4 cellular contexts compared by ENCODE assay signal in the genomic region with DNA sequence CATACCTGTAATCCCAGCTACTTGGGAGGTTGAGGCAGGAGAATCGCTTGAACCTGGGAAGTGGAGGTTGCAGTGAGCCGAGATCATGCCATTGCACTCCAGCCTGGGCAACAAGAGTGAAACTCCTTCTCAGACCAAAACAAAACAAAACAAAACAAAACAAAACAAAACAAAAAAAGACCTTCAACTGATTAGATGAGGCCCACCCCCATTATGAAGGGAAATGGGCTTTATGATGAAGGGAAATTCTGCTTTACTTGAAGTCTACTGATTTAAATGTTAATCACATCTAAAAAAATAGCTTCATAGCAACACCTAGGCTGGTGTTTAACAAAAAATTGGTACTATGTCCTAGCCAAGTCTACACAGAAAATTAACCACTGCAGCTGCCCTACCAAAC. TPM values are rescaled to one million over a fixed set of nuclear protein-coding genes. Genes with fewer than 3 reads are reported as not detected.
"Had no signal": no experiment of that assay in that cellular context is flagged by ENCODE, and none has a peak within 500 bp of the region (broad histone marks: within the 10 kb centered on the region; RNA-seq: fewer than 3 reads in every experiment).

No MANE protein-coding gene starts in this region.

RNA-seq across cellular contexts. Expression of a gene that starts 25.2 kb away (rescaled TPM):
- total RNA-seq: activated B cell treated with CpG ODN at 0.5 μM for 24 hours; activated CD4-positive, alpha-beta T cell treated with anti-CD3 and anti-CD28 coated beads for 36 hours; activated CD8-positive, alpha-beta memory T cell treated with anti-CD3 and anti-CD28 coated beads for 36 hours; activated CD8-positive, alpha-beta T cell treated with anti-CD3 and anti-CD28 coated beads for 36 hours had no signal
